In the genomic region with DNA sequence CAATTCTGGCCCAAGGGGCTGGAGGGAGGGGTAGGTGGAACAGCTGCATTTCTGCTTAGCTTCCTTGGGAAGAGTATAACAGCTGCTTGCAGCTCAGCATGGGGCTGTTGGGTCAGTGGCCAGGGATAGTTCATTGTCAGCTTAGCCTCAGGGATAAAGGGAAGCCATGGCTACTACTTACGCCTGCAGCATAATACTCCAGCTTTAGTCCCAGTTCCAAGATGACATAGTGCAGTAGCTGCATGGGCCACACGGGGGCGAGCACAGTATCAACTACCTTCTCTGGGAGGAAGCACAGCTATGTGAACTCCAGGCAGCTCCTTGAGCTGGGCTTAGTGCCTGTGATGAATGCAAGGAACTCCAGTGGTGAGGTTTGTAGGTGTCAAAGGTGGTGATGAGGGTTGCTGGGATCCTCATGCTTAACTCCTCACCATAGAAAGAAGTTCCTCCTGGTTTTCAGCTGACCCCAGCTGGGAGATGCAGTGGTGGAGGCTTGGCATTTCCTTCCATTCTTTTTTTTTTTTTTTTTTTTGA, we compare ENCODE assay signal across 8 cellular contexts. TPM values are rescaled to one million over a fixed set of nuclear protein-coding genes. Genes with fewer than 3 reads are reported as not detected.
DNase-seq lines count a peak whose midpoint lies in the region; ATAC-seq and TF ChIP-seq lines count a peak whose summit lies in the region.

No MANE protein-coding gene starts in this region.

- peaks cover 29% of the 10 kb centered on the region for H3K9me3 ChIP-seq in left ventricle myocardium inferior (replicated peaks)

- H3K4me3 ChIP-seq in GM12864 (ENCODE audit: low read depth, low read length) (no peak overlapping the region), left ventricle myocardium inferior (no peak overlapping the region), retinal pigment epithelial cell (ENCODE audit: low read length) (no peak overlapping the region)
- no peak overlapping the region for H3K4me3 ChIP-seq in Jurkat, Clone E6-1 (ENCODE audit: low read length)

- H3K36me3 ChIP-seq in left ventricle myocardium inferior, result no peaks in the 10 kb centered on the region

- no peaks in the 10 kb centered on the region for H3K27me3 ChIP-seq in left ventricle myocardium inferior (ENCODE audit: low read depth)

- H3K4me1 ChIP-seq in left ventricle myocardium inferior, result no peaks in the 10 kb centered on the region

- TF ChIP-seq CTCF in GM12864 (IDR thresholded peaks at IDR 0.05; ENCODE audit: low read depth, low read length, missing control alignments) (peak; percentile 98), left ventricle myocardium inferior (IDR thresholded peaks at IDR 0.05; ENCODE audit: borderline replicate concordance) (peak; percentile 89), retinal pigment epithelial cell (conservative IDR thresholded peaks at IDR 0.05; ENCODE audit: low read depth, low read length) (peak; percentile 90)

- intact Hi-C loops in left ventricle myocardium inferior (cut with micrococcal nuclease), result no loop called here

- H3K27ac ChIP-seq in left ventricle myocardium inferior (replicated peaks), result peak overlapping the region; percentile 47

- peak; percentile 99 for ATAC-seq in GM21786 (IDR thresholded peaks at IDR 0.05; ENCODE audit: unreplicated experiment)

- no peak for DNase-seq in GM12864 (ENCODE audit: low read depth)
- DNase-seq in Jurkat, Clone E6-1 (ENCODE audit: low read depth, low spot score), result peak; percentile 46
- DNase-seq in SW 1271 (lab: John Stamatoyannopoulos, UW), result peak; percentile 54 to 81
- peak; percentile 23 for DNase-seq in activated naive CD8-positive, alpha-beta T cell treated with anti-CD3 and anti-CD28 coated beads, Interleukin-2, amount 50 U/mL, for 16 hours (ENCODE audit: low read depth, low spot score)
- DNase-seq in left ventricle myocardium inferior, result peak; percentile 90
- peak; percentile 53 for DNase-seq in retinal pigment epithelial cell (ENCODE audit: low read depth)
- no peak for DNase-seq in NCI-H1930 (lab: John Stamatoyannopoulos, UW)

RNA-seq across cellular contexts. Expression of a gene that starts 35.4 kb away (rescaled TPM):
- 1.1 TPM for polyA plus RNA-seq in Jurkat, Clone E6-1 (2012; ENCODE audit: insufficient read depth, insufficient read length)
- 193 TPM for total RNA-seq in left ventricle myocardium inferior

Comparison
In these comparisons a context has a peak if more than half of its experiments do, and no peak if none do; other contexts are left out.
1. DNase-seq: peak in Jurkat, Clone E6-1 (single experiment), SW 1271 (2 of 2), activated naive CD8-positive, alpha-beta T cell treated with anti-CD3 and anti-CD28 coated beads, Interleukin-2, amount 50 U/mL, for 16 hours (single experiment), left ventricle myocardium inferior (single experiment) and retinal pigment epithelial cell (single experiment); none in GM12864 (single experiment) and NCI-H1930 (0 of 2).
2. Peak in every context shown above with its lines, with median percentiles within 50 percentile points of each other: CTCF ChIP-seq.